In genomic region chr6:37741757-37742400, GRCh38 we compare ENCODE assay signal across 8 cellular contexts. TPM values are rescaled to one million over a fixed set of nuclear protein-coding genes. Genes with fewer than 3 reads are reported as not detected.
A peak's percentile ranks its signal among the peaks of the same experiment; 100 is the strongest.
DNase-seq lines count a peak whose midpoint lies in the region; ATAC-seq and TF ChIP-seq lines count a peak whose summit lies in the region.

No MANE protein-coding gene starts in this region.

- H4K20me1 ChIP-seq in fibroblast of lung (ENCODE audit: control insufficient read depth, extremely low read depth, insufficient read depth, low read length), result no peaks in the 10 kb centered on the region

- H3K9me3 Mint-ChIP-seq in progenitor cell of endocrine pancreas (ENCODE audit: low read depth), result no peaks in the 10 kb centered on the region

- peak; percentile 40 to 48 for TF ChIP-seq CTCF in fibroblast of lung (conservative IDR thresholded peaks at IDR 0.05 in 1 of 2, IDR thresholded peaks at IDR 0.05 in 1 of 2; ENCODE audit: low read depth in 1 of 2, low read length in 2 of 2)
- TF ChIP-seq CTCF in progenitor cell of endocrine pancreas (IDR thresholded peaks at IDR 0.05; ENCODE audit: unreplicated experiment), result peak; percentile 65

- no peaks in the 10 kb centered on the region for H3K79me2 ChIP-seq in fibroblast of lung (ENCODE audit: control insufficient read depth, insufficient read depth, low read length)

- H3K36me3 Mint-ChIP-seq in progenitor cell of endocrine pancreas (ENCODE audit: insufficient read depth), result no peaks in the 10 kb centered on the region

- no peaks in the 10 kb centered on the region for H3K36me3 ChIP-seq in fibroblast of lung (ENCODE audit: control insufficient read depth, insufficient read depth, low read length)

- peaks cover 13% of the 10 kb centered on the region for H3K4me1 Mint-ChIP-seq in progenitor cell of endocrine pancreas (ENCODE audit: low read depth)

- H3K4me2 ChIP-seq in fibroblast of lung (ENCODE audit: extremely low read depth, insufficient read depth, low read length), result no peak overlapping the region

- no peak overlapping the region for H3K27ac ChIP-seq in fibroblast of lung (ENCODE audit: insufficient read depth, low read length)

- H3K4me3 ChIP-seq in fibroblast of lung (replicated peaks in 1 of 4; ENCODE audit: control extremely low read depth in 1 of 4, insufficient read depth in 1 of 4, low read depth in 3 of 4, low read length in 4 of 4), result no peak overlapping the region

- peak; percentile 77 for DNase-seq in DMS 273 (lab: John Stamatoyannopoulos, UW; ENCODE audit: unreplicated experiment)
- DNase-seq in DMS 273 treated with DMSO at 0.1 percent for 48 hours (lab: John Stamatoyannopoulos, UW), result no peak
- peak; percentile 38 for DNase-seq in NCI-H526 treated with DMSO at 0.1 percent for 48 hours (lab: John Stamatoyannopoulos, UW)
- no peak for DNase-seq in fibroblast of lung (ENCODE audit: low read depth in 2 of 2)
- DNase-seq in progenitor cell of endocrine pancreas (ENCODE audit: low spot score, unreplicated experiment), result peak; percentile 59

- no peak overlapping the region for H2AFZ ChIP-seq in fibroblast of lung (ENCODE audit: low read length)

- H3K27ac Mint-ChIP-seq in progenitor cell of endocrine pancreas, result peak overlapping the region; percentile 15

- H3K9ac ChIP-seq in fibroblast of lung (ENCODE audit: insufficient read depth, low read length), result no peak overlapping the region

- H3K27me3 Mint-ChIP-seq in progenitor cell of endocrine pancreas, result peaks cover 36% of the 10 kb centered on the region

- no peaks in the 10 kb centered on the region for H3K4me1 ChIP-seq in fibroblast of lung (ENCODE audit: control insufficient read depth, extremely low read depth, insufficient read depth, low read length)

- ATAC-seq in GM18502 (IDR thresholded peaks at IDR 0.05; ENCODE audit: poor library complexity, unreplicated experiment), result no peak
- ATAC-seq in HG02610 (IDR thresholded peaks at IDR 0.05; ENCODE audit: unreplicated experiment), result no peak
- no peak for ATAC-seq in HG02884 (IDR thresholded peaks at IDR 0.05; ENCODE audit: unreplicated experiment)

- H3K9me3 ChIP-seq in fibroblast of lung (ENCODE audit: control insufficient read depth, insufficient read depth, low read depth, low read length), result no peaks in the 10 kb centered on the region

- H3K27me3 ChIP-seq in fibroblast of lung (ENCODE audit: control insufficient read depth, insufficient read depth, low read length), result peaks cover 27% of the 10 kb centered on the region

- no peak overlapping the region for H3K4me3 Mint-ChIP-seq in progenitor cell of endocrine pancreas (ENCODE audit: low read depth)

RNA-seq across cellular contexts. Expression of gene MDGA1, which starts 44.2 kb away (rescaled TPM):
- total RNA-seq in fibroblast of lung (3.1 and 9.1 TPM in 2 replicates), progenitor cell of endocrine pancreas (0.55 and 2.0 TPM in 2 replicates)
- 7.0 and 8.5 TPM in 2 replicates for polyA plus RNA-seq in fibroblast of lung
- polyA plus RNA-seq in fibroblast of lung (2012), result 11.4 and 14.6 TPM in 2 replicates
- 21.4 and 43.4 TPM in 2 replicates for polyA minus RNA-seq in fibroblast of lung (ENCODE audit: low replicate concordance)

Comparison
In these comparisons a context has a peak if more than half of its experiments do, and no peak if none do; other contexts are left out.
1. DNase-seq: peak in DMS 273 (single experiment), NCI-H526 treated with DMSO at 0.1 percent for 48 hours (single experiment) and progenitor cell of endocrine pancreas (single experiment); none in DMS 273 treated with DMSO at 0.1 percent for 48 hours (single experiment) and fibroblast of lung (0 of 2).